In genomic region chr18:76613058-76613457, GRCh38 we compare ENCODE assay signal across 19 cellular contexts.
"Had no signal": no experiment of that assay in that cellular context is flagged by ENCODE, and none has a peak within 500 bp of the region (broad histone marks: within the 10 kb centered on the region; RNA-seq: fewer than 3 reads in every experiment).

No MANE protein-coding gene starts in this region.

- H3K4me1 ChIP-seq: SJSA1 had no signal

- ATAC-seq: HepG2 had no signal

- H3K36me3 ChIP-seq: MG63, SJSA1 had no signal

- H3K27me3 ChIP-seq: MG63, SJSA1 had no signal

- FAIRE-seq: HepG2, RCC 7860 had no signal

- DNase-seq: IMR-90, Karpas-422, KG1, MG63, NCI-H1105, NCI-H1417, NCI-H1436 treated with DMSO at 0.1 percent for 48 hours, NCI-H1694, NCI-H187 treated with DMSO at 0.1 percent for 48 hours, NCI-H2029 treated with DMSO at 0.1 percent for 48 hours, NCI-H2227 treated with DMSO at 0.1 percent for 48 hours, NCI-H526, Right ventricle myocardium superior, RPMI8226, SIG-M5 had no signal

- H3K27ac ChIP-seq: SJSA1, SK-N-MC had no signal

- H3K4me3 ChIP-seq: MG63, SJSA1, SK-N-MC had no signal

- H3K9me3 ChIP-seq: MG63, SJSA1 had no signal
